In the genomic region with DNA sequence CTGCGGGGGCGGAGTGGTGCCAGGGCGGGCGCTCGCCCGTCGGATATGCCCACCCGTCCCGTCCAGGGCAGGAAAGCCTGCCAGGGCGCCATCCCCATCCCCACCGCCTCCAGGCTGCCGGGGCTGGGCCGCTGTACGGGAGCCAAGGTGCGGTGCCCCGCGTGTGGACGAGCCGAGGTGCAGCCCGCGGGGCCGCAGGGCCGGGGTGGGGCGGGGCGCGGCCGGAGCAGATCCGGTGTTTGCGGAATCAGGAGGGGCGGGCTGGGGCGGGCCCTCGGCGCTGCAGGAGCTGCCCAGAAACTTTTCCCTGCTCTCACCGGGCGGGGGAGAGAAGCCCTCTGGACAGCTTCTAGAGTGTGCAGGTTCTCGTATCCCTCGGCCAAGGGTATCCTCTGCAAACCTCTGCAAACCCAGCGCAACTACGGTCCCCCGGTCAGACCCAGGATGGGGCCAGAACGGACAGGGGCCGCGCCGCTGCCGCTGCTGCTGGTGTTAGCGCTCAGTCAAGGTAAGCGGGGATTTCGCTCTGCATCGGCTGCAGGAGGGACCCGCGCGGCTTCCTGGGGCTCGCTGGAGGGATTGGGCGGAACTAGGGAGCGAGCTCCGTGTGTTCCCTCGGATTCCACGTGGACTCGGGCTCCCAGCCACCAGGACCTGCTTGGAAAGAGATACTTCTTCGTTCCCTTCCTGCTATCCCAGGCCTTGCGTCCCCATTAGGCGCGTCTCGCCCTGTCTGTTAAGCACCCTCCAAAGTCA, we compare ENCODE assay signal across 1 cellular context.
TF ChIP-seq lines count a peak whose summit lies in the region.

A gene (plus strand): TSS at position 328 of the 756 bp plus-strand sequence. CDS start 117 bp downstream, at position 445.

TF ChIP-seq in HCT116, 20 proteins besides CTCF, POLR2A, EP300 and RAD21 (continued from another document):
- TF ChIP-seq, protein P1, sequence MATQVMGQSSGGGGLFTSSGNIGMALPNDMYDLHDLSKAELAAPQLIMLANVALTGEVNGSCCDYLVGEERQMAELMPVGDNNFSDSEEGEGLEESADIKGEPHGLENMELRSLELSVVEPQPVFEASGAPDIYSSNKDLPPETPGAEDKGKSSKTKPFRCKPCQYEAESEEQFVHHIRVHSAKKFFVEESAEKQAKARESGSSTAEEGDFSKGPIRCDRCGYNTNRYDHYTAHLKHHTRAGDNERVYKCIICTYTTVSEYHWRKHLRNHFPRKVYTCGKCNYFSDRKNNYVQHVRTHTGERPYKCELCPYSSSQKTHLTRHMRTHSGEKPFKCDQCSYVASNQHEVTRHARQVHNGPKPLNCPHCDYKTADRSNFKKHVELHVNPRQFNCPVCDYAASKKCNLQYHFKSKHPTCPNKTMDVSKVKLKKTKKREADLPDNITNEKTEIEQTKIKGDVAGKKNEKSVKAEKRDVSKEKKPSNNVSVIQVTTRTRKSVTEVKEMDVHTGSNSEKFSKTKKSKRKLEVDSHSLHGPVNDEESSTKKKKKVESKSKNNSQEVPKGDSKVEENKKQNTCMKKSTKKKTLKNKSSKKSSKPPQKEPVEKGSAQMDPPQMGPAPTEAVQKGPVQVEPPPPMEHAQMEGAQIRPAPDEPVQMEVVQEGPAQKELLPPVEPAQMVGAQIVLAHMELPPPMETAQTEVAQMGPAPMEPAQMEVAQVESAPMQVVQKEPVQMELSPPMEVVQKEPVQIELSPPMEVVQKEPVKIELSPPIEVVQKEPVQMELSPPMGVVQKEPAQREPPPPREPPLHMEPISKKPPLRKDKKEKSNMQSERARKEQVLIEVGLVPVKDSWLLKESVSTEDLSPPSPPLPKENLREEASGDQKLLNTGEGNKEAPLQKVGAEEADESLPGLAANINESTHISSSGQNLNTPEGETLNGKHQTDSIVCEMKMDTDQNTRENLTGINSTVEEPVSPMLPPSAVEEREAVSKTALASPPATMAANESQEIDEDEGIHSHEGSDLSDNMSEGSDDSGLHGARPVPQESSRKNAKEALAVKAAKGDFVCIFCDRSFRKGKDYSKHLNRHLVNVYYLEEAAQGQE (IDR thresholded peaks at IDR 0.05; ENCODE audit: low read depth) = no peak
- TF ChIP-seq TCF7L2 (IDR thresholded peaks at IDR 0.05; ENCODE audit: borderline replicate concordance, extremely low read depth, insufficient read depth, insufficient read length) (peak; percentile 8), EZH2phosphoT487 (IDR thresholded peaks at IDR 0.05; ENCODE audit: borderline replicate concordance) (no peak), YY1 (IDR thresholded peaks at IDR 0.05; ENCODE audit: extremely low read depth, insufficient replicate concordance, low read depth, low read length) (no peak), CBX3 (IDR thresholded peaks at IDR 0.05; ENCODE audit: low read depth) (no peak), EZH2 (IDR thresholded peaks at IDR 0.05) (no peak), SP1 (IDR thresholded peaks at IDR 0.05; ENCODE audit: low read depth) (peak; percentile 24; the same call in 1 of the 2 replicates), POLR2AphosphoS5 (IDR thresholded peaks at IDR 0.05; ENCODE audit: low read depth, low read length) (peak; percentile 84), SRF (IDR thresholded peaks at IDR 0.05; ENCODE audit: low read depth) (no peak), ELF1 (IDR thresholded peaks at IDR 0.05; ENCODE audit: borderline replicate concordance, low read depth) (no peak), ZNF274 (IDR thresholded peaks at IDR 0.05; ENCODE audit: low read depth, low read length) (no peak)
- TF ChIP-seq, protein P2, sequence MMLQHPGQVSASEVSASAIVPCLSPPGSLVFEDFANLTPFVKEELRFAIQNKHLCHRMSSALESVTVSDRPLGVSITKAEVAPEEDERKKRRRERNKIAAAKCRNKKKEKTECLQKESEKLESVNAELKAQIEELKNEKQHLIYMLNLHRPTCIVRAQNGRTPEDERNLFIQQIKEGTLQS (IDR thresholded peaks at IDR 0.05) = no peak
TF ChIP-seq in HCT116: peak in this region for 6.
